9 cellular contexts compared by ENCODE assay signal in genomic region chr17:76452102-76452645, GRCh38. TPM values are rescaled to one million over a fixed set of nuclear protein-coding genes. Genes with fewer than 3 reads are reported as not detected.
DNase-seq lines count a peak whose midpoint lies in the region; ATAC-seq and TF ChIP-seq lines count a peak whose summit lies in the region.
"Had no signal": no experiment of that assay in that cellular context is flagged by ENCODE, and none has a peak within 500 bp of the region (broad histone marks: within the 10 kb centered on the region; RNA-seq: fewer than 3 reads in every experiment).

No MANE protein-coding gene starts in this region.

- no peaks in the 10 kb centered on the region for H3K27me3 ChIP-seq in adrenal gland
- H3K27me3 ChIP-seq in kidney epithelial cell (ENCODE audit: control insufficient read depth, insufficient read depth, low read length), result no peaks in the 10 kb centered on the region
- no peaks in the 10 kb centered on the region for H3K27me3 ChIP-seq in stomach

- H3K4me1 ChIP-seq in adrenal gland (replicated peaks in 1 of 2), result peaks cover 8 to 23% of the 10 kb centered on the region in 2 donors
- peaks cover 11 to 35% (median 26%) of the 10 kb centered on the region in 4 donors for H3K4me1 ChIP-seq in stomach

- H3K4me3 ChIP-seq in adrenal gland (peak overlapping the region; percentile 80 to 99 (median 87)), kidney epithelial cell (ENCODE audit: low read depth, low read length) (peak overlapping the region; percentile 56), stomach (peak overlapping the region; percentile 82 to 97 (median 90))

- no peak for TF ChIP-seq EP300 in stomach (IDR thresholded peaks at IDR 0.05)

- intact Hi-C loops in adrenal gland (cut with DNase I) (loop anchor here in 1 of 2 donors (10.0 kb wide), 1 partner anchor 47 kb away; no protein-coding TSS in a partner anchor), stomach (cut with DNase I; ENCODE audit: low total_unique reads) (no loop called here)

- DNase-seq in NCI-H748 (lab: John Stamatoyannopoulos, UW; ENCODE audit: unreplicated experiment), result peak; percentile 37
- DNase-seq in NCI-H748 treated with DMSO at 0.1 percent for 48 hours (lab: John Stamatoyannopoulos, UW), result no peak
- DNase-seq in HT-29 (ENCODE audit: low spot score), result peak; percentile 15
- DNase-seq in adrenal gland, result peak in 2 of 7 donors; percentile 29 to 33
- DNase-seq in kidney epithelial cell (ENCODE audit: low read depth), result no peak
- peak; percentile 30 for DNase-seq in stomach
- no peak for DNase-seq in A172 (ENCODE audit: low spot score)

- H3K9me3 ChIP-seq in adrenal gland (replicated peaks in 1 of 3) (no peaks in the 10 kb centered on the region), stomach (no peaks in the 10 kb centered on the region)

- no peak for ATAC-seq in GM18511 (IDR thresholded peaks at IDR 0.05; ENCODE audit: unreplicated experiment)

- TF ChIP-seq POLR2A in adrenal gland (IDR thresholded peaks at IDR 0.05), result no peak
- no peak for TF ChIP-seq POLR2A in stomach (IDR thresholded peaks at IDR 0.05)

- H3K36me3 ChIP-seq in adrenal gland (replicated peaks in 1 of 2) (no peaks in the 10 kb centered on the region), kidney epithelial cell (ENCODE audit: control insufficient read depth, insufficient read depth, low read length) (no peaks in the 10 kb centered on the region), stomach (no peaks in the 10 kb centered on the region)

- H3K27ac ChIP-seq in adrenal gland, result peak overlapping the region in 2 of 5 donors; percentile 80 to 89
- peak overlapping the region in 4 of 5 donors; percentile 54 to 89 (median 80) for H3K27ac ChIP-seq in stomach

- TF ChIP-seq CTCF in adrenal gland (IDR thresholded peaks at IDR 0.05) (no peak), kidney epithelial cell (IDR thresholded peaks at IDR 0.05; ENCODE audit: insufficient read depth, low read length, poor library complexity, severe bottlenecking) (no peak), stomach (IDR thresholded peaks at IDR 0.05) (no peak)

- WGBS in adrenal gland, 4 donors, result 0 to 4% (median 2%) methylated on average over 1 to 28 of the region's 28 CpGs
- WGBS in stomach, 5 donors, result 0 to 3% (median 1%) methylated on average over 15 to 28 of the region's 28 CpGs

RNA-seq across cellular contexts. Expression of gene UBE2O, which starts 0.8 kb away (rescaled TPM):
- total RNA-seq in HT-29 (2014; rRNA removed; shearing (Covaris generic)), result 22.4 and 24.4 TPM in 2 replicates
- total RNA-seq in adrenal gland (10 to 100 TPM; 11.4 to 21.8 (median 17.9) TPM), kidney epithelial cell (12.6 and 15.5 TPM in 2 replicates), stomach (10 to 100 TPM in 4 of 5 donors, 1 to 10 TPM in 1; 9.9 to 32.7 (median 17.9) TPM)
- polyA plus RNA-seq in adrenal gland (10 to 100 TPM in 2 of 3 donors, 1 to 10 TPM in 1; 9.8 to 21.3 (median 12.4) TPM), stomach (1 to 10 TPM; 4.6 to 7.2 (median 6.1) TPM)
- 11.4 and 19.4 TPM in 2 replicates for total RNA-seq in A172 (2014; rRNA removed; shearing (Covaris generic))

RNA-seq across cellular contexts. Expression of gene AANAT, which starts 15.2 kb away (rescaled TPM):
- not detected in 2 replicates for total RNA-seq in HT-29 (2014; rRNA removed; shearing (Covaris generic))
- total RNA-seq in adrenal gland (not detected), kidney epithelial cell (not detected in 2 replicates), stomach (not detected)
- polyA plus RNA-seq in adrenal gland (under 1 TPM in 2 of 3 donors, not detected in 1; 0.30 to 0.40 TPM), stomach (under 1 TPM in 1 of 3 donors, not detected in 2; 0.44 TPM)
- not detected in 2 replicates for total RNA-seq in A172 (2014; rRNA removed; shearing (Covaris generic))
- total RNA-seq: Daoy had no signal

RNA-seq across cellular contexts. Expression of gene RHBDF2, which starts 49.0 kb away (rescaled TPM):
- total RNA-seq in HT-29 (2014; rRNA removed; shearing (Covaris generic)), result 42.0 and 46.5 TPM in 2 replicates
- total RNA-seq in adrenal gland, result 100 to 1,000 TPM in 1 of 8 donors, 10 to 100 TPM in 7; 12.3 to 156 (median 43.8) TPM
- 10 to 100 TPM in 2 of 3 donors, 1 to 10 TPM in 1; 4.9 to 39.3 (median 19.1) TPM for polyA plus RNA-seq in adrenal gland
- 101 and 111 TPM in 2 replicates for total RNA-seq in kidney epithelial cell
- 100 to 1,000 TPM in 2 of 5 donors, 10 to 100 TPM in 3; 16.9 to 175 (median 43.8) TPM for total RNA-seq in stomach
- 10 to 100 TPM in 1 of 3 donors, 1 to 10 TPM in 2; 4.6 to 17.5 (median 9.2) TPM for polyA plus RNA-seq in stomach
- 36.2 and 54.9 TPM in 2 replicates for total RNA-seq in A172 (2014; rRNA removed; shearing (Covaris generic))

Comparison
In these comparisons a context has a peak if more than half of its experiments do, and no peak if none do; other contexts are left out.
1. DNase-seq: peak in NCI-H748 (single experiment), HT-29 (single experiment) and stomach (single experiment); none in NCI-H748 treated with DMSO at 0.1 percent for 48 hours (single experiment), kidney epithelial cell (single experiment) and A172 (single experiment).
2. Peak in every context shown above with its lines, with median percentiles within 50 percentile points of each other: H3K4me3 ChIP-seq.